In the genomic region with DNA sequence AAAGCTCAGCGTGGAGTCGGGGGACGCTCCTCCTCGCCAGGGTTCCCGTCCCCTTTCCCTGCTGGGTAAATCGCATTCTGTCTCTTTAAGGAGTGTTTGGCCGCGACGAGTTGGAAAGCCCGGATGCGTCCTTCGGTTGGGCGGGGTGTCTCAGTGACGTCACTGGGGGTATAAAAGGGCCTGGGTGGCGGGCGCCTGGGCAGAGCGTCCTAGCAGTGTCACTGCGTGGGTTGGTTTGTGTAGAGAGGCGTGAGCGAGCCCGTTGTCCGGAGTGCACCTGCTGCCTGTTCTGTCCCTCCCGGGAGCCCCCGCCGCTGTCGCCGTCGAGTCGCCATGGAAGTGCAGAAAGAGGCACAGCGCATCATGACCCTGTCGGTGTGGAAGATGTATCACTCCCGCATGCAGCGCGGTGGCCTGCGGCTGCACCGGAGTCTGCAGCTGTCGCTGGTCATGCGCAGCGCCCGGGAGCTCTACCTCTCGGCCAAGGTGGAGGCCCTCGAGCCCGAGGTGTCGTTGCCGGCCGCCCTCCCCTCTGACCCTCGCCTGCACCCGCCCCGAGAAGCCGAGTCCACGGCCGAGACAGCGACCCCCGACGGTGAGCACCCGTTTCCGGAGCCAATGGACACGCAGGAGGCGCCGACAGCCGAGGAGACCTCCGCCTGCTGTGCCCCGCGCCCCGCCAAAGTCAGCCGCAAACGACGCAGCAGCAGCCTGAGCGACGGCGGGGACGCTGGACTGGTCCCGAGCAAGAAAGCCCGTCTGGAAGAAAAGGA, we compare ENCODE assay signal across 1 cellular context.
TF ChIP-seq lines count a peak whose summit lies in the region.

No MANE protein-coding gene starts in this region.

TF ChIP-seq in HEK293, 187 proteins besides CTCF, POLR2A, EP300 and RAD21 (continued from another document):
- TF ChIP-seq ZNF266 (tag by site-specific recombination; IDR thresholded peaks at IDR 0.05; ENCODE audit: low read depth) (0 out of 2 replicates have a peak, but pooled peaks have one; percentile 34), ZNF621 (tag by site-specific recombination; IDR thresholded peaks at IDR 0.05) (no peak), ZNF571 (tag by site-specific recombination; IDR thresholded peaks at IDR 0.05) (no peak), ZNF350 (tag by site-specific recombination; IDR thresholded peaks at IDR 0.05) (no peak), SP2 (tag by site-specific recombination; IDR thresholded peaks at IDR 0.05) (peak; percentile 82), ZNF548 (tag by site-specific recombination; IDR thresholded peaks at IDR 0.05) (0 out of 2 replicates have a peak, but pooled peaks have one; percentile 41), ZBTB17 (tag by site-specific recombination; IDR thresholded peaks at IDR 0.05) (peak; percentile 56; the same call in 1 of the 2 replicates), EGR2 (tag by site-specific recombination; IDR thresholded peaks at IDR 0.05; ENCODE audit: low read depth) (peak; percentile 79), ZNF311 (tag by site-specific recombination; IDR thresholded peaks at IDR 0.05; ENCODE audit: borderline replicate concordance) (no peak), ZNF155 (tag by site-specific recombination; IDR thresholded peaks at IDR 0.05) (no peak), ZNF114 (tag by site-specific recombination; IDR thresholded peaks at IDR 0.05) (no peak), ZNF132 (tag by site-specific recombination; IDR thresholded peaks at IDR 0.05; ENCODE audit: borderline replicate concordance) (no peak), ZNF391 (tag by site-specific recombination; IDR thresholded peaks at IDR 0.05; ENCODE audit: borderline replicate concordance, low read depth) (peak; percentile 92; the same call in 1 of the 2 replicates), ZEB2 (tag by site-specific recombination; IDR thresholded peaks at IDR 0.05) (peak; percentile 77; the same call in 1 of the 2 replicates), ZFHX2 (tag by site-specific recombination; conservative IDR thresholded peaks at IDR 0.05) (peak; percentile 92), ZNF549 (tag by site-specific recombination; IDR thresholded peaks at IDR 0.05) (no peak), ZNF561 (tag by site-specific recombination; IDR thresholded peaks at IDR 0.05; ENCODE audit: borderline replicate concordance) (peak; percentile 78), BCL11A (tag by site-specific recombination; IDR thresholded peaks at IDR 0.05; ENCODE audit: low read depth) (0 out of 2 replicates have a peak, but pooled peaks have one; percentile 27), YY1 (tag by site-specific recombination; IDR thresholded peaks at IDR 0.05) (peak; percentile 69), ZNF223 (tag by site-specific recombination; IDR thresholded peaks at IDR 0.05) (no peak), ZNF747 (tag by site-specific recombination; IDR thresholded peaks at IDR 0.05) (no peak; the same call in 1 of the 2 replicates), ZNF423 (tag by site-specific recombination; IDR thresholded peaks at IDR 0.05) (no peak), HOXC10 (CRISPR knock-in tag; IDR thresholded peaks at IDR 0.05) (no peak; the same call in 1 of the 2 replicates), ZNF664 (tag by site-specific recombination; IDR thresholded peaks at IDR 0.05) (no peak), KLF10 (tag by site-specific recombination; IDR thresholded peaks at IDR 0.05) (peak; percentile 74), ZXDB (tag by site-specific recombination; IDR thresholded peaks at IDR 0.05) (peak; percentile 85; the same call in 1 of the 2 replicates), SCRT2 (tag by site-specific recombination; IDR thresholded peaks at IDR 0.05) (peak; percentile 92), KLF7 (tag by site-specific recombination; IDR thresholded peaks at IDR 0.05; ENCODE audit: borderline replicate concordance) (peak; percentile 83; the same call in 1 of the 2 replicates), ZNF768 (tag by site-specific recombination; IDR thresholded peaks at IDR 0.05) (peak; percentile 48; the same call in 1 of the 2 replicates), ZNF777 (tag by site-specific recombination; IDR thresholded peaks at IDR 0.05; ENCODE audit: borderline replicate concordance) (peak; percentile 94), ZNF341 (tag by site-specific recombination; IDR thresholded peaks at IDR 0.05; ENCODE audit: low read depth) (peak; percentile 49)
- TF ChIP-seq, protein P1, sequence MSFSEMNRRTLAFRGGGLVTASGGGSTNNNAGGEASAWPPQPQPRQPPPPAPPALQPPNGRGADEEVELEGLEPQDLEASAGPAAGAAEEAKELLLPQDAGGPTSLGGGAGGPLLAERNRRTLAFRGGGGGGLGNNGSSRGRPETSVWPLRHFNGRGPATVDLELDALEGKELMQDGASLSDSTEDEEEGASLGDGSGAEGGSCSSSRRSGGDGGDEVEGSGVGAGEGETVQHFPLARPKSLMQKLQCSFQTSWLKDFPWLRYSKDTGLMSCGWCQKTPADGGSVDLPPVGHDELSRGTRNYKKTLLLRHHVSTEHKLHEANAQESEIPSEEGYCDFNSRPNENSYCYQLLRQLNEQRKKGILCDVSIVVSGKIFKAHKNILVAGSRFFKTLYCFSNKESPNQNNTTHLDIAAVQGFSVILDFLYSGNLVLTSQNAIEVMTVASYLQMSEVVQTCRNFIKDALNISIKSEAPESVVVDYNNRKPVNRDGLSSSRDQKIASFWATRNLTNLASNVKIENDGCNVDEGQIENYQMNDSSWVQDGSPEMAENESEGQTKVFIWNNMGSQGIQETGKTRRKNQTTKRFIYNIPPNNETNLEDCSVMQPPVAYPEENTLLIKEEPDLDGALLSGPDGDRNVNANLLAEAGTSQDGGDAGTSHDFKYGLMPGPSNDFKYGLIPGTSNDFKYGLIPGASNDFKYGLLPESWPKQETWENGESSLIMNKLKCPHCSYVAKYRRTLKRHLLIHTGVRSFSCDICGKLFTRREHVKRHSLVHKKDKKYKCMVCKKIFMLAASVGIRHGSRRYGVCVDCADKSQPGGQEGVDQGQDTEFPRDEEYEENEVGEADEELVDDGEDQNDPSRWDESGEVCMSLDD (tag by site-specific recombination; IDR thresholded peaks at IDR 0.05), result peak; percentile 82
- TF ChIP-seq, protein P2, sequence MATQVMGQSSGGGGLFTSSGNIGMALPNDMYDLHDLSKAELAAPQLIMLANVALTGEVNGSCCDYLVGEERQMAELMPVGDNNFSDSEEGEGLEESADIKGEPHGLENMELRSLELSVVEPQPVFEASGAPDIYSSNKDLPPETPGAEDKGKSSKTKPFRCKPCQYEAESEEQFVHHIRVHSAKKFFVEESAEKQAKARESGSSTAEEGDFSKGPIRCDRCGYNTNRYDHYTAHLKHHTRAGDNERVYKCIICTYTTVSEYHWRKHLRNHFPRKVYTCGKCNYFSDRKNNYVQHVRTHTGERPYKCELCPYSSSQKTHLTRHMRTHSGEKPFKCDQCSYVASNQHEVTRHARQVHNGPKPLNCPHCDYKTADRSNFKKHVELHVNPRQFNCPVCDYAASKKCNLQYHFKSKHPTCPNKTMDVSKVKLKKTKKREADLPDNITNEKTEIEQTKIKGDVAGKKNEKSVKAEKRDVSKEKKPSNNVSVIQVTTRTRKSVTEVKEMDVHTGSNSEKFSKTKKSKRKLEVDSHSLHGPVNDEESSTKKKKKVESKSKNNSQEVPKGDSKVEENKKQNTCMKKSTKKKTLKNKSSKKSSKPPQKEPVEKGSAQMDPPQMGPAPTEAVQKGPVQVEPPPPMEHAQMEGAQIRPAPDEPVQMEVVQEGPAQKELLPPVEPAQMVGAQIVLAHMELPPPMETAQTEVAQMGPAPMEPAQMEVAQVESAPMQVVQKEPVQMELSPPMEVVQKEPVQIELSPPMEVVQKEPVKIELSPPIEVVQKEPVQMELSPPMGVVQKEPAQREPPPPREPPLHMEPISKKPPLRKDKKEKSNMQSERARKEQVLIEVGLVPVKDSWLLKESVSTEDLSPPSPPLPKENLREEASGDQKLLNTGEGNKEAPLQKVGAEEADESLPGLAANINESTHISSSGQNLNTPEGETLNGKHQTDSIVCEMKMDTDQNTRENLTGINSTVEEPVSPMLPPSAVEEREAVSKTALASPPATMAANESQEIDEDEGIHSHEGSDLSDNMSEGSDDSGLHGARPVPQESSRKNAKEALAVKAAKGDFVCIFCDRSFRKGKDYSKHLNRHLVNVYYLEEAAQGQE (tag by site-specific recombination; IDR thresholded peaks at IDR 0.05), result peak; percentile 47; the same call in 1 of the 2 replicates
- TF ChIP-seq, protein P3, sequence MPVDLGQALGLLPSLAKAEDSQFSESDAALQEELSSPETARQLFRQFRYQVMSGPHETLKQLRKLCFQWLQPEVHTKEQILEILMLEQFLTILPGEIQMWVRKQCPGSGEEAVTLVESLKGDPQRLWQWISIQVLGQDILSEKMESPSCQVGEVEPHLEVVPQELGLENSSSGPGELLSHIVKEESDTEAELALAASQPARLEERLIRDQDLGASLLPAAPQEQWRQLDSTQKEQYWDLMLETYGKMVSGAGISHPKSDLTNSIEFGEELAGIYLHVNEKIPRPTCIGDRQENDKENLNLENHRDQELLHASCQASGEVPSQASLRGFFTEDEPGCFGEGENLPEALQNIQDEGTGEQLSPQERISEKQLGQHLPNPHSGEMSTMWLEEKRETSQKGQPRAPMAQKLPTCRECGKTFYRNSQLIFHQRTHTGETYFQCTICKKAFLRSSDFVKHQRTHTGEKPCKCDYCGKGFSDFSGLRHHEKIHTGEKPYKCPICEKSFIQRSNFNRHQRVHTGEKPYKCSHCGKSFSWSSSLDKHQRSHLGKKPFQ (tag by site-specific recombination; IDR thresholded peaks at IDR 0.05), result 0 out of 2 replicates have a peak, but pooled peaks have one; percentile 43
- TF ChIP-seq, protein P4, sequence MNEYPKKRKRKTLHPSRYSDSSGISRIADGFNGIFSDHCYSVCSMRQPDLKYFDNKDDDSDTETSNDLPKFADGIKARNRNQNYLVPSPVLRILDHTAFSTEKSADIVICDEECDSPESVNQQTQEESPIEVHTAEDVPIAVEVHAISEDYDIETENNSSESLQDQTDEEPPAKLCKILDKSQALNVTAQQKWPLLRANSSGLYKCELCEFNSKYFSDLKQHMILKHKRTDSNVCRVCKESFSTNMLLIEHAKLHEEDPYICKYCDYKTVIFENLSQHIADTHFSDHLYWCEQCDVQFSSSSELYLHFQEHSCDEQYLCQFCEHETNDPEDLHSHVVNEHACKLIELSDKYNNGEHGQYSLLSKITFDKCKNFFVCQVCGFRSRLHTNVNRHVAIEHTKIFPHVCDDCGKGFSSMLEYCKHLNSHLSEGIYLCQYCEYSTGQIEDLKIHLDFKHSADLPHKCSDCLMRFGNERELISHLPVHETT (tag by site-specific recombination; IDR thresholded peaks at IDR 0.05), result peak; percentile 81
- TF ChIP-seq, protein P5, sequence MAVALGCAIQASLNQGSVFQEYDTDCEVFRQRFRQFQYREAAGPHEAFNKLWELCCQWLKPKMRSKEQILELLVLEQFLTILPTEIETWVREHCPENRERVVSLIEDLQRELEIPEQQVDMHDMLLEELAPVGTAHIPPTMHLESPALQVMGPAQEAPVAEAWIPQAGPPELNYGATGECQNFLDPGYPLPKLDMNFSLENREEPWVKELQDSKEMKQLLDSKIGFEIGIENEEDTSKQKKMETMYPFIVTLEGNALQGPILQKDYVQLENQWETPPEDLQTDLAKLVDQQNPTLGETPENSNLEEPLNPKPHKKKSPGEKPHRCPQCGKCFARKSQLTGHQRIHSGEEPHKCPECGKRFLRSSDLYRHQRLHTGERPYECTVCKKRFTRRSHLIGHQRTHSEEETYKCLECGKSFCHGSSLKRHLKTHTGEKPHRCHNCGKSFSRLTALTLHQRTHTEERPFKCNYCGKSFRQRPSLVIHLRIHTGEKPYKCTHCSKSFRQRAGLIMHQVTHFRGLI (tag by site-specific recombination; IDR thresholded peaks at IDR 0.05), result peak; percentile 98
- TF ChIP-seq, protein P6, sequence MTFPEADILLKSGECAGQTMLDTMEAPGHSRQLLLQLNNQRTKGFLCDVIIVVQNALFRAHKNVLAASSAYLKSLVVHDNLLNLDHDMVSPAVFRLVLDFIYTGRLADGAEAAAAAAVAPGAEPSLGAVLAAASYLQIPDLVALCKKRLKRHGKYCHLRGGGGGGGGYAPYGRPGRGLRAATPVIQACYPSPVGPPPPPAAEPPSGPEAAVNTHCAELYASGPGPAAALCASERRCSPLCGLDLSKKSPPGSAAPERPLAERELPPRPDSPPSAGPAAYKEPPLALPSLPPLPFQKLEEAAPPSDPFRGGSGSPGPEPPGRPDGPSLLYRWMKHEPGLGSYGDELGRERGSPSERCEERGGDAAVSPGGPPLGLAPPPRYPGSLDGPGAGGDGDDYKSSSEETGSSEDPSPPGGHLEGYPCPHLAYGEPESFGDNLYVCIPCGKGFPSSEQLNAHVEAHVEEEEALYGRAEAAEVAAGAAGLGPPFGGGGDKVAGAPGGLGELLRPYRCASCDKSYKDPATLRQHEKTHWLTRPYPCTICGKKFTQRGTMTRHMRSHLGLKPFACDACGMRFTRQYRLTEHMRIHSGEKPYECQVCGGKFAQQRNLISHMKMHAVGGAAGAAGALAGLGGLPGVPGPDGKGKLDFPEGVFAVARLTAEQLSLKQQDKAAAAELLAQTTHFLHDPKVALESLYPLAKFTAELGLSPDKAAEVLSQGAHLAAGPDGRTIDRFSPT (tag by site-specific recombination; IDR thresholded peaks at IDR 0.05), result peak; percentile 80
TF ChIP-seq in HEK293: peak in this region for 100.
